In the genomic region with DNA sequence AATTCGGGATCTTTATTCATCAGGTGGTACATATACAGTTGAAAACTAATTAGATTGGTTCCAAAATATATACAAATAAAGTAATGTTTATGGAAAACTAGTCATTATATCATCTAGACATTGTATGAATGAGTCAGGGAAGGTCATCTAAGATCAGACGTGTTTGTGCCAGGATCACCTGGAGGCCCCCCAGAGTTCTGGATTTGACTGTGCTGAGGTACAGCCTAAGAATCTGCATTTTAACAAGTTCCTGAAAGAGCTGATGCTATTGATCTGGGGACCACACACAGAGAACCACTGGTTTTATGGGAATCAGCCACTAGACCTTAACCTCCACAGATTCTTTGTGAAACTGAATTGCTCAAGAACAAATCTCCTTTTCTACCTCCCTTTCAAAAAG, we compare ENCODE assay signal across 20 cellular contexts. TPM values are rescaled to one million over a fixed set of nuclear protein-coding genes. Genes with fewer than 3 reads are reported as not detected.
"Had no signal": no experiment of that assay in that cellular context is flagged by ENCODE, and none has a peak within 500 bp of the region (broad histone marks: within the 10 kb centered on the region; RNA-seq: fewer than 3 reads in every experiment).

No MANE protein-coding gene starts in this region.

- H3K4me3 Mint-ChIP-seq: endodermal cell; natural killer cell treated with Interleukin-12 subunit alpha and Interleukin-12 subunit beta and Interleukin-15 and Interleukin-18, amount 100 ng/mL, for 72 hours; stimulated activated naive B cell treated with anti-CD40 and anti-IgM and Interleukin-4, amounts not matched to agents 10 μg/mL and 1 μg/mL and 100 μg/mL, for 72 hours had no signal

- H3K4me2 ChIP-seq: hepatocyte had no signal

- ATAC-seq: left colon; left ventricle myocardium superior; natural killer cell treated with Interleukin-12 subunit alpha and Interleukin-12 subunit beta and Interleukin-15 and Interleukin-18, amount 100 ng/mL, for 72 hours; pancreas; right cardiac atrium had no signal

- H3K9me3 ChIP-seq: pancreas had no signal

- H2AFZ ChIP-seq: hepatocyte had no signal

- DNase-seq: effector CD4-positive, alpha-beta T cell; endodermal cell; erythroblast; foreskin melanocyte; left colon; left ventricle myocardium superior; mesenchymal stem cell; midbrain; occipital lobe; pancreas; right cardiac atrium; small intestine; stimulated activated CD4-positive, alpha-beta T cell treated with anti-CD3 and anti-CD28 coated beads, Interleukin-4, amount 100 ng/mL, for 4 hours; stimulated activated naive B cell treated with anti-CD40 and anti-IgM and Interleukin-4, amounts not matched to agents 10 μg/mL and 1 μg/mL and 100 μg/mL, for 72 hours; trophoblast cell had no signal

- H3K27ac Mint-ChIP-seq: endodermal cell; natural killer cell treated with Interleukin-12 subunit alpha and Interleukin-12 subunit beta and Interleukin-15 and Interleukin-18, amount 100 ng/mL, for 72 hours; progenitor cell of endocrine pancreas; stimulated activated naive B cell treated with anti-CD40 and anti-IgM and Interleukin-4, amounts not matched to agents 10 μg/mL and 1 μg/mL and 100 μg/mL, for 72 hours had no signal

- H3K27me3 ChIP-seq: hepatocyte, pancreas had no signal

- H3K4me1 ChIP-seq: pancreas had no signal

- H3K4me3 ChIP-seq: coronary artery, hepatocyte, lung, pancreas had no signal

- H3K9me3 Mint-ChIP-seq: endodermal cell; natural killer cell treated with Interleukin-12 subunit alpha and Interleukin-12 subunit beta and Interleukin-15 and Interleukin-18, amount 100 ng/mL, for 72 hours; stimulated activated naive B cell treated with anti-CD40 and anti-IgM and Interleukin-4, amounts not matched to agents 10 μg/mL and 1 μg/mL and 100 μg/mL, for 72 hours had no signal

- H3K36me3 Mint-ChIP-seq: natural killer cell treated with Interleukin-12 subunit alpha and Interleukin-12 subunit beta and Interleukin-15 and Interleukin-18, amount 100 ng/mL, for 72 hours; stimulated activated naive B cell treated with anti-CD40 and anti-IgM and Interleukin-4, amounts not matched to agents 10 μg/mL and 1 μg/mL and 100 μg/mL, for 72 hours had no signal

- H3K27ac ChIP-seq: coronary artery, hepatocyte, pancreas had no signal

- H3K36me3 ChIP-seq: pancreas had no signal

- H3K27me3 Mint-ChIP-seq: progenitor cell of endocrine pancreas had no signal

RNA-seq across cellular contexts. Expression of a gene that starts 43.2 kb away (rescaled TPM):
- total RNA-seq: natural killer cell treated with Interleukin-12 subunit alpha and Interleukin-12 subunit beta and Interleukin-15 and Interleukin-18, amount 100 ng/mL, for 72 hours had no signal
